20 cellular contexts compared by ENCODE assay signal in the genomic region with DNA sequence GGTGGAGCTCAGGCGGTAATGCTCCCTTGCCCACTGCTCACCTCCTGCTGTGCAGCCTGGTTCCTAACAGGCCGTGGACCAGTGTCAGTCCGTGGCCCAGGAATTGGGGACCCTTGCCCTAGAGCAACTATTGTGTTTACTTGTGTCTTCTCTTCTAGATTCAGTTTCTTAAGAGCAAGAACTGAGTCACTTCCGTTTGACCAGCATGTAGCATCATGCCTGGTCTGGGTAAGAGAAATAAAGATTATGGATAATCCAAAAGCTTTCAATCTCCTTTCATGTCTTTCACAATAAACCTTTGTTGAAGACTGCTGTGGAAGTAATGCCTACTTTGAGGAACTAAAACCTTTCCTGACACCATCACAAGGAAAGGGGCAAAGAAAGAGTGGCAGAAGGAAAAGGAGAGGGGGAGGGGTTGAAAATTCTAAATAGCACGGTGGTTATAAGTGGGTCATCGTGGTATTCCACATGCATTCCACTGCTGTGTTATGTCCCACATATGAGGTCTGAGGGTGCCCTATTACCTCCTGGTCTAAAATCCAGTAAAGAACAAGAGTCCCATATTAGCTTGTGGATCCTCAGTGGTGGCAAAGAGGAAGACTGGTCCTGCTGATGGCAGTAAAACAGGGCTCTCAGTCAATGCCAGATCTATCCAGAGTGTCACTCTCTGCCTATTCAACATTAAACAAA.
DNase-seq lines count a peak whose midpoint lies in the region; ATAC-seq, FAIRE-seq and TF ChIP-seq lines count a peak whose summit lies in the region.
"Had no signal": no experiment of that assay in that cellular context is flagged by ENCODE, and none has a peak within 500 bp of the region (broad histone marks: within the 10 kb centered on the region; RNA-seq: fewer than 3 reads in every experiment).

No MANE protein-coding gene starts in this region.

- H3K9ac ChIP-seq in adipocyte (ENCODE audit: low read length) = peak overlapping the region; percentile 52

- intact Hi-C loops in esophagus squamous epithelium (cut with DNase I) = no loop called here
- intact Hi-C loops in pancreas (cut with DNase I) = no loop called here
- intact Hi-C loops in OCI-LY7 (cut with micrococcal nuclease; ENCODE audit: unreplicated experiment) = no loop called here

- POLR2A ChIA-PET in OCI-LY7 (lab: Charles Lee) = interaction anchor here (0.6 to 0.7 kb wide), 2 partner anchors 277 to 468 kb away, joined by 3 to 4 read pairs; no protein-coding TSS in a partner anchor

- H3K27ac ChIP-seq in esophagus squamous epithelium (peak overlapping the region; percentile 4 to 56 (median 30)), pancreas (peak overlapping the region; percentile 3 to 71 (median 52)), OCI-LY7 (ENCODE audit: low read depth, low read length, poor library complexity, severe bottlenecking) (no peak overlapping the region)
- H3K27ac ChIP-seq: C4-2B, left lung had no signal

- no peaks in the 10 kb centered on the region for H4K20me1 ChIP-seq in OCI-LY7 (ENCODE audit: insufficient read depth, low read length)

- 44 to 49% methylated on average over 6 of the region's 6 CpGs for WGBS in esophagus squamous epithelium, 2 donors
- WGBS in pancreas, 2 donors = 84 to 90% methylated on average over 6 of the region's 6 CpGs

- H3K79me2 ChIP-seq in OCI-LY7 (ENCODE audit: insufficient read depth, low read depth, low read length) = no peaks in the 10 kb centered on the region

- no peaks in the 10 kb centered on the region for H3K4me1 Mint-ChIP-seq in endothelial cell (ENCODE audit: unreplicated experiment)
- H3K4me1 Mint-ChIP-seq: naive B cell; stimulated activated effector memory CD8-positive, alpha-beta T cell treated with anti-CD3 and anti-CD28 coated beads, Interleukin-12 subunit alpha, Interleukin-12 subunit beta, amount 100 ng/mL, for 72 hours had no signal

- H3K27me3 Mint-ChIP-seq in endothelial cell (ENCODE audit: unreplicated experiment) = peaks cover 4% of the 10 kb centered on the region
- H3K27me3 Mint-ChIP-seq: naive B cell had no signal

- TF ChIP-seq CTCF in esophagus squamous epithelium (IDR thresholded peaks at IDR 0.05) (no peak), pancreas (IDR thresholded peaks at IDR 0.05) (no peak), OCI-LY7 (conservative IDR thresholded peaks at IDR 0.05; ENCODE audit: low read length) (no peak), endothelial cell (IDR thresholded peaks at IDR 0.05; ENCODE audit: unreplicated experiment) (no peak)

- no peak overlapping the region for H2AFZ ChIP-seq in OCI-LY7 (ENCODE audit: low read length)

- no peak overlapping the region for H3K27ac Mint-ChIP-seq in endothelial cell (ENCODE audit: unreplicated experiment)
- H3K27ac Mint-ChIP-seq: stimulated activated effector memory CD8-positive, alpha-beta T cell treated with anti-CD3 and anti-CD28 coated beads, Interleukin-12 subunit alpha, Interleukin-12 subunit beta, amount 100 ng/mL, for 72 hours had no signal

- peaks cover 12% of the 10 kb centered on the region for H3K36me3 Mint-ChIP-seq in endothelial cell (ENCODE audit: low read depth, unreplicated experiment)
- H3K36me3 Mint-ChIP-seq: stimulated activated effector memory CD8-positive, alpha-beta T cell treated with anti-CD3 and anti-CD28 coated beads, Interleukin-12 subunit alpha, Interleukin-12 subunit beta, amount 100 ng/mL, for 72 hours had no signal

- no peak for TF ChIP-seq POLR2A in esophagus squamous epithelium (IDR thresholded peaks at IDR 0.05)

- H3K4me1 ChIP-seq in adipocyte (ENCODE audit: control insufficient read depth, insufficient read depth, low read length) (peaks cover 26% of the 10 kb centered on the region), esophagus squamous epithelium (peaks cover 3 to 42% (median 9%) of the 10 kb centered on the region in 3 donors), pancreas (peaks cover 23 to 69% (median 37%) of the 10 kb centered on the region in 3 donors), OCI-LY7 (ENCODE audit: insufficient read depth, low read length, poor library complexity, severe bottlenecking) (no peaks in the 10 kb centered on the region)
- H3K4me1 ChIP-seq: HAP-1, left lung had no signal

- DNase-seq in EH (ENCODE audit: low read depth) (peak; percentile 33), adipocyte (ENCODE audit: low read depth) (no peak), esophagus squamous epithelium (lab: John Stamatoyannopoulos, UW) (no peak), pancreas (peak in 1 of 6 donors; percentile 42), RPMI8226 (no peak), OCI-LY7 (ENCODE audit: low spot score) (no peak), frontal cortex (ENCODE audit: low spot score in 2 of 2) (no peak), endothelial cell (ENCODE audit: low spot score) (no peak)
- DNase-seq: activated CD4-positive, alpha-beta T cell treated with anti-CD3 and anti-CD28 coated beads, Interleukin-2, amount 50 U/mL, for 1 hour; activated naive CD4-positive, alpha-beta T cell treated with Interleukin-2 at 50 U/mL for 16 hours; DMS53; effector CD4-positive, alpha-beta T cell; Karpas-422; left lung; naive B cell; NCI-H146 had no signal

- no peaks in the 10 kb centered on the region for H3K9me3 ChIP-seq in adipocyte (ENCODE audit: control insufficient read depth, low read length)
- H3K9me3 ChIP-seq in esophagus squamous epithelium = no peaks in the 10 kb centered on the region
- no peaks in the 10 kb centered on the region for H3K9me3 ChIP-seq in pancreas
- no peaks in the 10 kb centered on the region for H3K9me3 ChIP-seq in OCI-LY7 (ENCODE audit: low read length)
- H3K9me3 ChIP-seq: HAP-1, left lung had no signal

- H3K9me3 Mint-ChIP-seq in endothelial cell (ENCODE audit: unreplicated experiment) = no peaks in the 10 kb centered on the region
- H3K9me3 Mint-ChIP-seq: stimulated activated effector memory CD8-positive, alpha-beta T cell treated with anti-CD3 and anti-CD28 coated beads, Interleukin-12 subunit alpha, Interleukin-12 subunit beta, amount 100 ng/mL, for 72 hours had no signal

- peak in 3 of 4 donors; percentile 4 to 12 (median 9) for ATAC-seq in pancreas
- ATAC-seq: stimulated activated effector memory CD8-positive, alpha-beta T cell treated with anti-CD3 and anti-CD28 coated beads, Interleukin-12 subunit alpha, Interleukin-12 subunit beta, amount 100 ng/mL, for 72 hours had no signal

- no peaks in the 10 kb centered on the region for H3K27me3 ChIP-seq in adipocyte (replicated peaks; ENCODE audit: control insufficient read depth, insufficient read depth, low read length)
- no peaks in the 10 kb centered on the region for H3K27me3 ChIP-seq in esophagus squamous epithelium
- H3K27me3 ChIP-seq in pancreas = no peaks in the 10 kb centered on the region
- H3K27me3 ChIP-seq: left lung had no signal

- no peaks in the 10 kb centered on the region for H3K36me3 ChIP-seq in adipocyte (ENCODE audit: control insufficient read depth, insufficient read depth, low read length, severe bottlenecking)
- H3K36me3 ChIP-seq in esophagus squamous epithelium = no peaks in the 10 kb centered on the region
- H3K36me3 ChIP-seq in pancreas = no peaks in the 10 kb centered on the region
- no peaks in the 10 kb centered on the region for H3K36me3 ChIP-seq in OCI-LY7 (ENCODE audit: insufficient read depth, low read length)
- H3K36me3 ChIP-seq: HAP-1, left lung had no signal

- no TSS peak for BruUV-seq in OCI-LY7 (replicated peaks; lab: Mats Ljungman, UMichigan)

- H3K4me3 Mint-ChIP-seq in endothelial cell (ENCODE audit: unreplicated experiment) = no peak overlapping the region
- H3K4me3 Mint-ChIP-seq: naive B cell; stimulated activated effector memory CD8-positive, alpha-beta T cell treated with anti-CD3 and anti-CD28 coated beads, Interleukin-12 subunit alpha, Interleukin-12 subunit beta, amount 100 ng/mL, for 72 hours had no signal

- no peak overlapping the region for H3K4me2 ChIP-seq in OCI-LY7 (ENCODE audit: low read length)

- H3K9me2 ChIP-seq in OCI-LY7 (ENCODE audit: insufficient read depth, low read length) = no peaks in the 10 kb centered on the region

- CTCF ChIA-PET in OCI-LY7 (lab: Charles Lee; ENCODE audit: unreplicated experiment) = no interaction called here

- FAIRE-seq in pancreas (lab: Jason Lieb, UNC) (no peak), frontal cortex (lab: Jason Lieb, UNC) (no peak)
- FAIRE-seq: GM18507 had no signal

- H3K4me3 ChIP-seq in adipocyte (ENCODE audit: low read length) (peak overlapping the region; percentile 41), esophagus squamous epithelium (no peak overlapping the region), pancreas (no peak overlapping the region), OCI-LY7 (ENCODE audit: low read depth, low read length, poor library complexity, severe bottlenecking) (no peak overlapping the region)
- H3K4me3 ChIP-seq: HAP-1, left lung had no signal
